In the genomic region with DNA sequence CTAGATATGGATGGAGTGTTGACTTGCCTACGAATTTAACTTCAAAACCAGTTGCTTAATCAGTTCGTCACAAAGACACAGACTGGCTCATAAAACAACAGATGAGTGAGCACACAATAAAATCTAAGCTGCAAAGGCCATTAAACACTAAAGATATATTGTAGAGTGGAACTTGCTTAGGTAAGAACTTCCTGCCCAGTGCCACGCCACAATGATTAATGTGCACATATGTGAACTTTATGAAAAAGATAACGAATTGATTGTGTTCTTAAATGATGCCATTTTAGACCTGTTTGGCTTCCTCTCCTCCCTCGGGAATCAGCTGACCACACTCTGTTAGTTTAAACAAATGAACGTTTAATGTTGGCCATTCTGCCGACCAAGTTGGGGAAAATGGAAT, we compare ENCODE assay signal across 1 cellular context.
TF ChIP-seq lines count a peak whose summit lies in the region.

No MANE protein-coding gene starts in this region.

TF ChIP-seq in H1, 55 proteins besides CTCF, POLR2A, EP300 and RAD21:
- TF ChIP-seq KDM5A (IDR thresholded peaks at IDR 0.05; ENCODE audit: low read length) = no peak
- TF ChIP-seq YY1 (IDR thresholded peaks at IDR 0.05; ENCODE audit: low read depth, low read length) = no peak
- no peak for TF ChIP-seq POU5F1 (IDR thresholded peaks at IDR 0.05; ENCODE audit: low read depth, low read length)
TF ChIP-seq in H1: peak in this region for 0.
